1 cellular context compared by ENCODE assay signal in genomic region chr1:53380296-53380695, GRCh38.
TF ChIP-seq lines count a peak whose summit lies in the region.

No MANE protein-coding gene starts in this region.

TF ChIP-seq in K562, 482 proteins besides CTCF, POLR2A, EP300 and RAD21 (continued from another document):
- no peak for TF ChIP-seq ZNF609 (CRISPR knock-in tag; IDR thresholded peaks at IDR 0.05; ENCODE audit: borderline replicate concordance)
- TF ChIP-seq TEAD1 (CRISPR knock-in tag; IDR thresholded peaks at IDR 0.05), result no peak
- no peak for TF ChIP-seq SMARCA5 (IDR thresholded peaks at IDR 0.05)
